ENCODE assay signal across 27 cellular contexts in the genomic region with DNA sequence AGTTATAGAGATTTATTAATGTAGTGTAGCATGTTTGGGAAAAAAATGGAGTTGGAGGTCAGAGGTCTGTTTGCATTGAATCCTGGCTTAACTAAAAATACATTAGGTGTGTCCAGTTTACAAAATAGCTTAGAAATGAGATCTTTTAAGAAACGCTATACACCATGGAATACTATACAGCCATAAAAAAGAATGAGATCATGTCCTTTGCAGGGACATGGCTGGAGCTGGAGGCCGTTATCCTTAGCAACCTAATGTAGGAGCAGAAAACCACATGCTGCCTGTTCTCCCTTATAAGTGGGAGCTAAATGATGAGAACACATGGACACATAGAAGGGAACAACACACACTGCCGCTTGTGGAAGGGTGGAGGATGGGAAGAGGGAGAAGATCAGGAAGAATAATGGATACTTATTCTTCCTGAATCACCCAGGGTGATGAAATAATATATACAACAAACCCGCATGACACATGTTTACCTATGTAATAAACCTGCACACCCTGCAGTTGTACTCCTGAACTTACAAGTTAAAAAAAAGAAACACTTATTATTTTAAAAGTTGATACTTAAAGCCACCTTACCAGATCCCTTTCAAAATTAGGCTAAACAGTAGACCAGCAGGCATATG. TPM values are rescaled to one million over a fixed set of nuclear protein-coding genes. Genes with fewer than 3 reads are reported as not detected.
DNase-seq lines count a peak whose midpoint lies in the region; ATAC-seq, FAIRE-seq and TF ChIP-seq lines count a peak whose summit lies in the region.
"Had no signal": no experiment of that assay in that cellular context is flagged by ENCODE, and none has a peak within 500 bp of the region (broad histone marks: within the 10 kb centered on the region; RNA-seq: fewer than 3 reads in every experiment).

No MANE protein-coding gene starts in this region.

- peaks cover 32% of the 10 kb centered on the region for H3K36me3 Mint-ChIP-seq in activated naive CD4-positive, alpha-beta T cell treated with anti-CD3 and anti-CD28 coated beads, Interleukin-2, amount 10 ng/mL, durations not matched to agents 7 days and 5 days

- H3K4me1 Mint-ChIP-seq in activated naive CD4-positive, alpha-beta T cell treated with anti-CD3 and anti-CD28 coated beads, Interleukin-2, amount 10 ng/mL, durations not matched to agents 7 days and 5 days, result no peaks in the 10 kb centered on the region
- H3K4me1 Mint-ChIP-seq: CD14-positive monocyte; CD8-positive, alpha-beta memory T cell had no signal

- H3K27ac ChIP-seq in HUES64 (ENCODE audit: low read depth, low read length) (no peak overlapping the region), testis (no peak overlapping the region)
- H3K27ac ChIP-seq: A549; BLaER1 treated with 17β-estradiol and CSF1 and Interleukin-3, amounts not matched to agents 10 nM and 100 nM; GM23248 had no signal

- DNase-seq in bronchial epithelial cell (ENCODE audit: low read depth) (peak; percentile 27), epithelial cell of esophagus (ENCODE audit: low read depth) (peak; percentile 37), NCI-H2081 (lab: John Stamatoyannopoulos, UW) (no peak), left lobe of liver (ENCODE audit: low spot score) (no peak), testis (no peak)
- DNase-seq in activated naive CD4-positive, alpha-beta T cell treated with anti-CD3 and anti-CD28 coated beads, Interleukin-2, amount 10 ng/mL, durations not matched to agents 7 days and 5 days, result no peak
- DNase-seq: 8988T; ACHN; AML-193; BE2C; CD4-positive, alpha-beta T cell; CD8-positive, alpha-beta memory T cell; DMS79; GF-D8; GM23248; H7; HCEC 1CT had no signal

- TF ChIP-seq POLR2A in testis (IDR thresholded peaks at IDR 0.05), result no peak

- no peak overlapping the region for H3K4me3 Mint-ChIP-seq in activated naive CD4-positive, alpha-beta T cell treated with anti-CD3 and anti-CD28 coated beads, Interleukin-2, amount 10 ng/mL, durations not matched to agents 7 days and 5 days
- H3K4me3 Mint-ChIP-seq: CD14-positive monocyte; CD4-positive, alpha-beta T cell; CD8-positive, alpha-beta memory T cell had no signal

- no peaks in the 10 kb centered on the region for H3K4me1 ChIP-seq in HUES64 (ENCODE audit: insufficient read depth, low read length)
- no peaks in the 10 kb centered on the region for H3K4me1 ChIP-seq in testis
- H3K4me1 ChIP-seq: A549; BE2C; BLaER1 treated with 17β-estradiol and CSF1 and Interleukin-3, amounts not matched to agents 10 nM and 100 nM had no signal

- H3K9me3 ChIP-seq in HUES64 (ENCODE audit: insufficient read depth, low read depth, low read length) (peaks cover 15% of the 10 kb centered on the region), testis (no peaks in the 10 kb centered on the region)
- H3K9me3 ChIP-seq: A549, BE2C had no signal

- FAIRE-seq in bronchial epithelial cell (lab: Jason Lieb, UNC), result no peak
- FAIRE-seq: A549, D721Med, GM12891, GM18507, H1 had no signal

- H3K9me3 Mint-ChIP-seq in activated naive CD4-positive, alpha-beta T cell treated with anti-CD3 and anti-CD28 coated beads, Interleukin-2, amount 10 ng/mL, durations not matched to agents 7 days and 5 days, result peaks cover 18% of the 10 kb centered on the region

- H3K27me3 Mint-ChIP-seq in activated naive CD4-positive, alpha-beta T cell treated with anti-CD3 and anti-CD28 coated beads, Interleukin-2, amount 10 ng/mL, durations not matched to agents 7 days and 5 days, result no peaks in the 10 kb centered on the region
- H3K27me3 Mint-ChIP-seq: CD4-positive, alpha-beta T cell; CD8-positive, alpha-beta memory T cell had no signal

- peaks cover 26% of the 10 kb centered on the region for H3K36me3 ChIP-seq in HUES64 (ENCODE audit: insufficient read depth, low read length)
- no peaks in the 10 kb centered on the region for H3K36me3 ChIP-seq in bronchial epithelial cell (ENCODE audit: control insufficient read depth, insufficient read depth, low read length)
- H3K36me3 ChIP-seq in testis (ENCODE audit: low read depth, missing control alignments), result no peaks in the 10 kb centered on the region
- H3K36me3 ChIP-seq: BE2C had no signal

- H3K27me3 ChIP-seq in HUES64 (ENCODE audit: insufficient read depth, low read length) (no peaks in the 10 kb centered on the region), bronchial epithelial cell (ENCODE audit: control insufficient read depth, insufficient read depth, low read length) (no peaks in the 10 kb centered on the region), testis (no peaks in the 10 kb centered on the region)
- H3K27me3 ChIP-seq: BE2C; BLaER1 treated with 17β-estradiol and CSF1 and Interleukin-3, amounts not matched to agents 10 nM and 100 nM had no signal

- ATAC-seq in left lobe of liver, result no peak
- ATAC-seq: A549 had no signal

- 92% methylated on average over 2 of the region's 4 CpGs for WGBS in HUES64
- WGBS in testis, 2 donors, result 81 to 82% methylated on average over 4 of the region's 4 CpGs

- CTCF ChIA-PET in activated naive CD4-positive, alpha-beta T cell treated with anti-CD3 and anti-CD28 coated beads, Interleukin-2, amount 10 ng/mL, durations not matched to agents 7 days and 5 days (lab: Charles Lee), result no interaction called here

- H3K27ac Mint-ChIP-seq in activated naive CD4-positive, alpha-beta T cell treated with anti-CD3 and anti-CD28 coated beads, Interleukin-2, amount 10 ng/mL, durations not matched to agents 7 days and 5 days, result no peak overlapping the region
- H3K27ac Mint-ChIP-seq: CD14-positive monocyte; CD4-positive, alpha-beta T cell; CD8-positive, alpha-beta memory T cell had no signal

- H3K4me3 ChIP-seq in HUES64 (ENCODE audit: low read length), result 0 out of 2 replicates have a peak overlapping the region, but pooled peaks have one; percentile 1
- H3K4me3 ChIP-seq in bronchial epithelial cell (ENCODE audit: low read depth, low read length), result no peak overlapping the region
- H3K4me3 ChIP-seq in epithelial cell of esophagus (ENCODE audit: low read length), result no peak overlapping the region
- H3K4me3 ChIP-seq in testis, result no peak overlapping the region
- H3K4me3 ChIP-seq: A549; BLaER1 treated with 17β-estradiol and CSF1 and Interleukin-3, amounts not matched to agents 10 nM and 100 nM; GM23248 had no signal

- no peak overlapping the region for H3K9ac ChIP-seq in HUES64 (ENCODE audit: low read depth, low read length)
- H3K9ac ChIP-seq: BLaER1 treated with 17β-estradiol and CSF1 and Interleukin-3, amounts not matched to agents 10 nM and 100 nM; GM23248 had no signal

- TF ChIP-seq CTCF in bronchial epithelial cell (IDR thresholded peaks at IDR 0.05; ENCODE audit: insufficient read depth, low read length, severe bottlenecking) (no peak), epithelial cell of esophagus (IDR thresholded peaks at IDR 0.05; ENCODE audit: insufficient read depth, low read depth, low read length, missing control alignments) (no peak), testis (IDR thresholded peaks at IDR 0.05) (no peak)

- intact Hi-C loops in testis (cut with DNase I; ENCODE audit: low total_unique reads), result no loop called here

RNA-seq across cellular contexts. Expression of gene MYRFL, which starts 14.0 kb away (rescaled TPM):
- 1.9 TPM for polyA plus RNA-seq in HUES64 (2013, experiment 1 of 2)
- 1.7 TPM for polyA plus RNA-seq in HUES64 (2013, experiment 2 of 2)
- 0.26 and 0.51 TPM in 2 replicates for total RNA-seq in bronchial epithelial cell
- total RNA-seq in left lobe of liver, result 0.08 TPM
- total RNA-seq in testis, result 1 to 10 TPM in 1 of 2 donors, under 1 TPM in 1; 0.87 to 1.0 TPM
- 8.0 TPM for polyA plus RNA-seq in testis (ENCODE audit: insufficient read depth, low read depth, low replicate concordance)
- total RNA-seq: CD4-positive, alpha-beta T cell; CD8-positive, alpha-beta memory T cell; Daoy; G401; GM23248; H7 had no signal
- polyA plus RNA-seq: CD14-positive monocyte; CD8-positive, alpha-beta memory T cell; GM23248 had no signal

Comparison
In these comparisons a context has a peak if more than half of its experiments do, and no peak if none do; other contexts are left out.
1. DNase-seq: peak in bronchial epithelial cell (single experiment) and epithelial cell of esophagus (single experiment); none in NCI-H2081 (0 of 2), left lobe of liver (single experiment), testis (single experiment) and activated naive CD4-positive, alpha-beta T cell treated with anti-CD3 and anti-CD28 coated beads, Interleukin-2, amount 10 ng/mL, durations not matched to agents 7 days and 5 days (single experiment).